In genomic region chr19:39405930-39406655, GRCh38 we compare ENCODE assay signal across 7 cellular contexts. TPM values are rescaled to one million over a fixed set of nuclear protein-coding genes. Genes with fewer than 3 reads are reported as not detected.
DNase-seq lines count a peak whose midpoint lies in the region; ATAC-seq and TF ChIP-seq lines count a peak whose summit lies in the region.

No MANE protein-coding gene starts in this region.

- no peak for TF ChIP-seq CTCF in WERI-Rb-1 (IDR thresholded peaks at IDR 0.05; ENCODE audit: low read depth, low read length)

- H3K4me1 ChIP-seq in mononuclear cell (ENCODE audit: insufficient read depth, low read length): peaks cover 66% of the 10 kb centered on the region

- no peaks in the 10 kb centered on the region for H3K27me3 ChIP-seq in WERI-Rb-1 (ENCODE audit: insufficient read depth, low read depth, severe bottlenecking)
- H3K27me3 ChIP-seq in mononuclear cell (ENCODE audit: insufficient read depth, low read length): no peaks in the 10 kb centered on the region

- DNase-seq in Jurkat, Clone E6-1 (ENCODE audit: low read depth, low spot score): peak; percentile 80
- DNase-seq in WERI-Rb-1 (peak; percentile 55), caudate nucleus (lab: John Stamatoyannopoulos, UW) (peak in 4 of 61 donors; percentile 53 to 76 (median 66)), NCI-H1092 treated with DMSO at 0.1 percent for 48 hours (lab: John Stamatoyannopoulos, UW) (no peak)
- peak; percentile 75 for DNase-seq in stimulated activated CD8-positive, alpha-beta memory T cell treated with anti-CD3 and anti-CD28 coated beads, Interleukin-7, amount 100 ng/mL, for 24 hours (ENCODE audit: low read depth)

- no peaks in the 10 kb centered on the region for H3K36me3 ChIP-seq in WERI-Rb-1

- no peaks in the 10 kb centered on the region for H3K9me3 ChIP-seq in WERI-Rb-1 (ENCODE audit: severe bottlenecking)
- H3K9me3 ChIP-seq in mononuclear cell (ENCODE audit: low read depth, low read length): no peaks in the 10 kb centered on the region

- no peak for ATAC-seq in HG02885 (IDR thresholded peaks at IDR 0.05; ENCODE audit: poor library complexity, unreplicated experiment)

- H3K4me3 ChIP-seq in Jurkat, Clone E6-1 (ENCODE audit: low read length): peak overlapping the region; percentile 88
- H3K4me3 ChIP-seq in WERI-Rb-1 (ENCODE audit: low read depth, low read length): peak overlapping the region; percentile 74
- H3K4me3 ChIP-seq in mononuclear cell (ENCODE audit: low read length): peak overlapping the region; percentile 100

- H3K27ac ChIP-seq in WERI-Rb-1 (no peak overlapping the region), caudate nucleus (ENCODE audit: low read depth, low read length) (peak overlapping the region; percentile 88)

RNA-seq across cellular contexts. Expression of gene ZFP36, which starts 0.6 kb away (rescaled TPM):
- 25.0 TPM for polyA plus RNA-seq in Jurkat, Clone E6-1 (2012; ENCODE audit: insufficient read depth, insufficient read length)
- total RNA-seq in mononuclear cell: 676 TPM

RNA-seq across cellular contexts. Expression of gene PLEKHG2, which starts 6.4 kb away (rescaled TPM):
- 74.3 TPM for polyA plus RNA-seq in Jurkat, Clone E6-1 (2012; ENCODE audit: insufficient read depth, insufficient read length)
- 21.5 TPM for total RNA-seq in mononuclear cell

RNA-seq across cellular contexts. Expression of gene MED29, which starts 14.9 kb away (rescaled TPM):
- 25.2 TPM for polyA plus RNA-seq in Jurkat, Clone E6-1 (2012; ENCODE audit: insufficient read depth, insufficient read length)
- 21.9 TPM for total RNA-seq in mononuclear cell

RNA-seq across cellular contexts. Expression of gene PAF1, which starts 15.2 kb away (rescaled TPM):
- 90.4 TPM for polyA plus RNA-seq in Jurkat, Clone E6-1 (2012; ENCODE audit: insufficient read depth, insufficient read length)
- total RNA-seq in mononuclear cell: 26.1 TPM

RNA-seq across cellular contexts. Expression of gene RPS16, which starts 29.7 kb away (rescaled TPM):
- 2,430 TPM for polyA plus RNA-seq in Jurkat, Clone E6-1 (2012; ENCODE audit: insufficient read depth, insufficient read length)
- 71.4 TPM for total RNA-seq in mononuclear cell
